Comparison of ENCODE assay signal across 1 cellular context in genomic region chr19:13150187-13150918, GRCh38.
A peak's percentile ranks its signal among the peaks of the same experiment; 100 is the strongest.
TF ChIP-seq lines count a peak whose summit lies in the region.

A gene with protein sequence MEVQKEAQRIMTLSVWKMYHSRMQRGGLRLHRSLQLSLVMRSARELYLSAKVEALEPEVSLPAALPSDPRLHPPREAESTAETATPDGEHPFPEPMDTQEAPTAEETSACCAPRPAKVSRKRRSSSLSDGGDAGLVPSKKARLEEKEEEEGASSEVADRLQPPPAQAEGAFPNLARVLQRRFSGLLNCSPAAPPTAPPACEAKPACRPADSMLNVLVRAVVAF (plus strand): TSS chr19:13150411. CDS start chr19:13153187, 2,776 bp downstream.
TSS of gene STX10 (minus strand) at chr19:13150375. CDS start at chr19:13150173, 202 bp downstream.

TF ChIP-seq in HepG2, 621 proteins besides CTCF, POLR2A, EP300 and RAD21 (continued from another document and continues in another):
- TF ChIP-seq, protein P1, sequence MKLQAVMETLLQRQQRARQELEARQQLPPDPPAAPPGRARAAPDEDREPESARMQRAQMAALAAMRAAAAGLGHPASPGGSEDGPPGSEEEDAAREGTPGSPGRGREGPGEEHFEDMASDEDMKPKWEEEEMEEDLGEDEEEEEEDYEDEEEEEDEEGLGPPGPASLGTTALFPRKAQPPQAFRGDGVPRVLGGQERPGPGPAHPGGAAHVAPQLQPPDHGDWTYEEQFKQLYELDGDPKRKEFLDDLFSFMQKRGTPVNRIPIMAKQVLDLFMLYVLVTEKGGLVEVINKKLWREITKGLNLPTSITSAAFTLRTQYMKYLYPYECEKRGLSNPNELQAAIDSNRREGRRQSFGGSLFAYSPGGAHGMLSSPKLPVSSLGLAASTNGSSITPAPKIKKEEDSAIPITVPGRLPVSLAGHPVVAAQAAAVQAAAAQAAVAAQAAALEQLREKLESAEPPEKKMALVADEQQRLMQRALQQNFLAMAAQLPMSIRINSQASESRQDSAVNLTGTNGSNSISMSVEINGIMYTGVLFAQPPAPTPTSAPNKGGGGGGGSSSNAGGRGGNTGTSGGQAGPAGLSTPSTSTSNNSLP (IDR thresholded peaks at IDR 0.05; ENCODE audit: low read depth, low read length), result peak; percentile 57; the same call in 1 of the 2 replicates
- TF ChIP-seq ZKSCAN1 (IDR thresholded peaks at IDR 0.05; ENCODE audit: low read length), result no peak
- peak; percentile 77; the same call in 1 of the 2 replicates for TF ChIP-seq ZNF816 (CRISPR knock-in tag; IDR thresholded peaks at IDR 0.05; ENCODE audit: borderline replicate concordance)
- TF ChIP-seq, protein P2, sequence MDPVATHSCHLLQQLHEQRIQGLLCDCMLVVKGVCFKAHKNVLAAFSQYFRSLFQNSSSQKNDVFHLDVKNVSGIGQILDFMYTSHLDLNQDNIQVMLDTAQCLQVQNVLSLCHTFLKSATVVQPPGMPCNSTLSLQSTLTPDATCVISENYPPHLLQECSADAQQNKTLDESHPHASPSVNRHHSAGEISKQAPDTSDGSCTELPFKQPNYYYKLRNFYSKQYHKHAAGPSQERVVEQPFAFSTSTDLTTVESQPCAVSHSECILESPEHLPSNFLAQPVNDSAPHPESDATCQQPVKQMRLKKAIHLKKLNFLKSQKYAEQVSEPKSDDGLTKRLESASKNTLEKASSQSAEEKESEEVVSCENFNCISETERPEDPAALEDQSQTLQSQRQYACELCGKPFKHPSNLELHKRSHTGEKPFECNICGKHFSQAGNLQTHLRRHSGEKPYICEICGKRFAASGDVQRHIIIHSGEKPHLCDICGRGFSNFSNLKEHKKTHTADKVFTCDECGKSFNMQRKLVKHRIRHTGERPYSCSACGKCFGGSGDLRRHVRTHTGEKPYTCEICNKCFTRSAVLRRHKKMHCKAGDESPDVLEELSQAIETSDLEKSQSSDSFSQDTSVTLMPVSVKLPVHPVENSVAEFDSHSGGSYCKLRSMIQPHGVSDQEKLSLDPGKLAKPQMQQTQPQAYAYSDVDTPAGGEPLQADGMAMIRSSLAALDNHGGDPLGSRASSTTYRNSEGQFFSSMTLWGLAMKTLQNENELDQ (CRISPR knock-in tag; IDR thresholded peaks at IDR 0.05; ENCODE audit: borderline replicate concordance), result no peak
- TF ChIP-seq ZNF761 (CRISPR knock-in tag; conservative IDR thresholded peaks at IDR 0.05), result 0 out of 2 replicates have a peak, but pooled peaks have one; percentile 71
- TF ChIP-seq, protein P3, sequence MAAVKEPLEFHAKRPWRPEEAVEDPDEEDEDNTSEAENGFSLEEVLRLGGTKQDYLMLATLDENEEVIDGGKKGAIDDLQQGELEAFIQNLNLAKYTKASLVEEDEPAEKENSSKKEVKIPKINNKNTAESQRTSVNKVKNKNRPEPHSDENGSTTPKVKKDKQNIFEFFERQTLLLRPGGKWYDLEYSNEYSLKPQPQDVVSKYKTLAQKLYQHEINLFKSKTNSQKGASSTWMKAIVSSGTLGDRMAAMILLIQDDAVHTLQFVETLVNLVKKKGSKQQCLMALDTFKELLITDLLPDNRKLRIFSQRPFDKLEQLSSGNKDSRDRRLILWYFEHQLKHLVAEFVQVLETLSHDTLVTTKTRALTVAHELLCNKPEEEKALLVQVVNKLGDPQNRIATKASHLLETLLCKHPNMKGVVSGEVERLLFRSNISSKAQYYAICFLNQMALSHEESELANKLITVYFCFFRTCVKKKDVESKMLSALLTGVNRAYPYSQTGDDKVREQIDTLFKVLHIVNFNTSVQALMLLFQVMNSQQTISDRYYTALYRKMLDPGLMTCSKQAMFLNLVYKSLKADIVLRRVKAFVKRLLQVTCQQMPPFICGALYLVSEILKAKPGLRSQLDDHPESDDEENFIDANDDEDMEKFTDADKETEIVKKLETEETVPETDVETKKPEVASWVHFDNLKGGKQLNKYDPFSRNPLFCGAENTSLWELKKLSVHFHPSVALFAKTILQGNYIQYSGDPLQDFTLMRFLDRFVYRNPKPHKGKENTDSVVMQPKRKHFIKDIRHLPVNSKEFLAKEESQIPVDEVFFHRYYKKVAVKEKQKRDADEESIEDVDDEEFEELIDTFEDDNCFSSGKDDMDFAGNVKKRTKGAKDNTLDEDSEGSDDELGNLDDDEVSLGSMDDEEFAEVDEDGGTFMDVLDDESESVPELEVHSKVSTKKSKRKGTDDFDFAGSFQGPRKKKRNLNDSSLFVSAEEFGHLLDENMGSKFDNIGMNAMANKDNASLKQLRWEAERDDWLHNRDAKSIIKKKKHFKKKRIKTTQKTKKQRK (IDR thresholded peaks at IDR 0.05; ENCODE audit: low read length), result no peak
- TF ChIP-seq, protein P4, sequence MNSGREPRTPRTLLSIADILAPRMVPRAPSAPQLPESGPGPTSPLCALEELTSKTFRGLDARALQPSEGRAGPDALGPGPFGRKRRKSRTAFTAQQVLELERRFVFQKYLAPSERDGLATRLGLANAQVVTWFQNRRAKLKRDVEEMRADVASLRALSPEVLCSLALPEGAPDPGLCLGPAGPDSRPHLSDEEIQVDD (CRISPR knock-in tag; IDR thresholded peaks at IDR 0.05; ENCODE audit: borderline replicate concordance), result no peak; the same call in 1 of the 2 replicates
- TF ChIP-seq PITX1 (CRISPR knock-in tag; IDR thresholded peaks at IDR 0.05), result 0 out of 2 replicates have a peak, but pooled peaks have one; percentile 51
- TF ChIP-seq ZSCAN12 (CRISPR knock-in tag; IDR thresholded peaks at IDR 0.05), result no peak
- TF ChIP-seq, protein P5, sequence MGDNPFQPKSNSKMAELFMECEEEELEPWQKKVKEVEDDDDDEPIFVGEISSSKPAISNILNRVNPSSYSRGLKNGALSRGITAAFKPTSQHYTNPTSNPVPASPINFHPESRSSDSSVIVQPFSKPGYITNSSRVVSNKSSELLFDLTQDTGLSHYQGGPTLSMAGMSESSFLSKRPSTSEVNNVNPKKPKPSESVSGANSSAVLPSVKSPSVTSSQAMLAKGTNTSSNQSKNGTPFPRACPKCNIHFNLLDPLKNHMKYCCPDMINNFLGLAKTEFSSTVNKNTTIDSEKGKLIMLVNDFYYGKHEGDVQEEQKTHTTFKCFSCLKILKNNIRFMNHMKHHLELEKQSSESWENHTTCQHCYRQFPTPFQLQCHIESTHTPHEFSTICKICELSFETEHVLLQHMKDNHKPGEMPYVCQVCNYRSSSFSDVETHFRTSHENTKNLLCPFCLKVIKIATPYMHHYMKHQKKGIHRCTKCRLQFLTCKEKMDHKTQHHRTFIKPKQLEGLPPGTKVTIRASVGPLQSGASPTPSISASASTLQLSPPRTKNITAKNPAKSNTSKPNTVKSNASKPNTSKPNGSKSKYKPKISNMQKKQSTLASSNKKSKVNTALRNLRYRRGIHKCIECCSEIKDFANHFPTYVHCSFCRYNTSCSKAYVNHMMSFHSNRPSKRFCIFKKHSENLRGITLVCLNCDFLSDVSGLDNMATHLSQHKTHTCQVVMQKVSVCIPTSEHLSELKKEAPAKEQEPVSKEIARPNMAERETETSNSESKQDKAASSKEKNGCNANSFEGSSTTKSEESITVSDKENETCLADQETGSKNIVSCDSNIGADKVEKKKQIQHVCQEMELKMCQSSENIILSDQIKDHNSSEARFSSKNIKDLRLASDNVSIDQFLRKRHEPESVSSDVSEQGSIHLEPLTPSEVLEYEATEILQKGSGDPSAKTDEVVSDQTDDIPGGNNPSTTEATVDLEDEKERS (CRISPR knock-in tag; IDR thresholded peaks at IDR 0.05), result peak; percentile 65; the same call in 1 of the 2 replicates
- no peak for TF ChIP-seq ZC3H4 (CRISPR knock-in tag; IDR thresholded peaks at IDR 0.05; ENCODE audit: borderline replicate concordance)
- TF ChIP-seq, protein P6, sequence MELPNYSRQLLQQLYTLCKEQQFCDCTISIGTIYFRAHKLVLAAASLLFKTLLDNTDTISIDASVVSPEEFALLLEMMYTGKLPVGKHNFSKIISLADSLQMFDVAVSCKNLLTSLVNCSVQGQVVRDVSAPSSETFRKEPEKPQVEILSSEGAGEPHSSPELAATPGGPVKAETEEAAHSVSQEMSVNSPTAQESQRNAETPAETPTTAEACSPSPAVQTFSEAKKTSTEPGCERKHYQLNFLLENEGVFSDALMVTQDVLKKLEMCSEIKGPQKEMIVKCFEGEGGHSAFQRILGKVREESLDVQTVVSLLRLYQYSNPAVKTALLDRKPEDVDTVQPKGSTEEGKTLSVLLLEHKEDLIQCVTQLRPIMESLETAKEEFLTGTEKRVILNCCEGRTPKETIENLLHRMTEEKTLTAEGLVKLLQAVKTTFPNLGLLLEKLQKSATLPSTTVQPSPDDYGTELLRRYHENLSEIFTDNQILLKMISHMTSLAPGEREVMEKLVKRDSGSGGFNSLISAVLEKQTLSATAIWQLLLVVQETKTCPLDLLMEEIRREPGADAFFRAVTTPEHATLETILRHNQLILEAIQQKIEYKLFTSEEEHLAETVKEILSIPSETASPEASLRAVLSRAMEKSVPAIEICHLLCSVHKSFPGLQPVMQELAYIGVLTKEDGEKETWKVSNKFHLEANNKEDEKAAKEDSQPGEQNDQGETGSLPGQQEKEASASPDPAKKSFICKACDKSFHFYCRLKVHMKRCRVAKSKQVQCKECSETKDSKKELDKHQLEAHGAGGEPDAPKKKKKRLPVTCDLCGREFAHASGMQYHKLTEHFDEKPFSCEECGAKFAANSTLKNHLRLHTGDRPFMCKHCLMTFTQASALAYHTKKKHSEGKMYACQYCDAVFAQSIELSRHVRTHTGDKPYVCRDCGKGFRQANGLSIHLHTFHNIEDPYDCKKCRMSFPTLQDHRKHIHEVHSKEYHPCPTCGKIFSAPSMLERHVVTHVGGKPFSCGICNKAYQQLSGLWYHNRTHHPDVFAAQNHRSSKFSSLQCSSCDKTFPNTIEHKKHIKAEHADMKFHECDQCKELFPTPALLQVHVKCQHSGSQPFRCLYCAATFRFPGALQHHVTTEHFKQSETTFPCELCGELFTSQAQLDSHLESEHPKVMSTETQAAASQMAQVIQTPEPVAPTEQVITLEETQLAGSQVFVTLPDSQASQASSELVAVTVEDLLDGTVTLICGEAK (IDR thresholded peaks at IDR 0.05), result peak; percentile 69
- TF ChIP-seq, protein P6 (CRISPR knock-in tag; IDR thresholded peaks at IDR 0.05), result no peak; the same call in 1 of the 2 replicates
- TF ChIP-seq MBD4 (IDR thresholded peaks at IDR 0.05; ENCODE audit: borderline replicate concordance, low read length), result no peak
- TF ChIP-seq RFXAP (CRISPR knock-in tag; IDR thresholded peaks at IDR 0.05; ENCODE audit: borderline replicate concordance), result 0 out of 2 replicates have a peak, but pooled peaks have one; percentile 37
- TF ChIP-seq ZNF619 (CRISPR knock-in tag; IDR thresholded peaks at IDR 0.05), result no peak; the same call in 1 of the 2 replicates
- TF ChIP-seq ZSCAN9 (CRISPR knock-in tag; IDR thresholded peaks at IDR 0.05; ENCODE audit: borderline replicate concordance), result peak; percentile 87; the same call in 1 of the 2 replicates
- TF ChIP-seq ZNF253 (CRISPR knock-in tag; IDR thresholded peaks at IDR 0.05; ENCODE audit: borderline replicate concordance), result no peak
- 0 out of 2 replicates have a peak, but pooled peaks have one; percentile 39 for TF ChIP-seq SIX4 (CRISPR knock-in tag; IDR thresholded peaks at IDR 0.05)
- TF ChIP-seq REST (IDR thresholded peaks at IDR 0.05; ENCODE audit: borderline replicate concordance in 1 of 2, low read depth in 1 of 2, low read length in 2 of 2), result no peak
- no peak; the same call in 1 of the 2 replicates for TF ChIP-seq ZNF235 (CRISPR knock-in tag; IDR thresholded peaks at IDR 0.05; ENCODE audit: borderline replicate concordance)
- TF ChIP-seq FOXC1 (CRISPR knock-in tag; IDR thresholded peaks at IDR 0.05; ENCODE audit: borderline replicate concordance), result peak; percentile 87; the same call in 1 of the 2 replicates
- TF ChIP-seq GPN1 (CRISPR knock-in tag; IDR thresholded peaks at IDR 0.05; ENCODE audit: borderline replicate concordance), result no peak
- TF ChIP-seq ZNF10 (CRISPR knock-in tag; IDR thresholded peaks at IDR 0.05; ENCODE audit: borderline replicate concordance, low read depth), result no peak
- TF ChIP-seq ZNF879 (CRISPR knock-in tag; IDR thresholded peaks at IDR 0.05), result no peak
- TF ChIP-seq TRIM24 (CRISPR knock-in tag; IDR thresholded peaks at IDR 0.05), result no peak
- TF ChIP-seq ZKSCAN8 (CRISPR knock-in tag; IDR thresholded peaks at IDR 0.05; ENCODE audit: borderline replicate concordance), result 0 out of 2 replicates have a peak, but pooled peaks have one; percentile 53
- TF ChIP-seq GATAD1 (CRISPR knock-in tag; IDR thresholded peaks at IDR 0.05), result peak; percentile 92
